Comparison of ENCODE assay signal across 8 cellular contexts in the genomic region with DNA sequence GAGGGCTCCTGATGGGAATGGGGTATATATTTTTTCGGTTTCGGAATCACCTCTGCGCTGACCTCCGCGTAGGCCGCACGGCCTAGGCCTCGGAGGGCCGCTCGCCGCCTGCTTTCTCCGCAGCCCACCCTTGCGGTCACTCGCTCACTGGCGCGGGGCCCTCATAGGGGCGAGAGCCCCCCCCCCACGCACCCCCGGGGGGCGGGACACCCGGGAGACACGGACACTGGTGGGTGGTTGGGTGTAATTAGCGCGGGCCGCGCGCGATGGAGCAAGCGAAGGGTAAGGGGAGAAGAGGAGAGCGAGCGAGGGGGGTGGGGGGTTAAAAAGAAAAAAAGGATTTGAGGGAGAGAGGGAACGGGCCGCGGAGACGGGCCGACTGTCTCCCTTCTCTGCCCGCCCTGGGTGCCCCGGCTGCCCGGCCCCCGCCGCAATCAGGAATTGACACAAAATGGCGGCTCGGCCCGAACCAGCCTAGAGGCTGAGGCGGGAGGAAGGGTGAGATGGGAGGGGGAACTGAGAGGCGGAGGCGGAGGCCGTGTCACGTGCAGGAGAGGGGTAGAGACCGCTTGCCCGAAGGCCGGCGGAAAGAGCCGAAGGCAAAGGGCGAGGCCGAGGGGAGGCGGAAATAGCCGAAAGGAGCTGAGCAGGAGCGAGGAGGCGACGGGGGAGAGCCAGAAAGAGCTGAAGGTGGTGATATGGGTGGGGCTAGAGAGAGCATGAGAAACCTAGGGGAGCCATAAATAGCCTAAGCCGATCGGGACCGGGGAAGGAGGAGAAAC. TPM values are rescaled to one million over a fixed set of nuclear protein-coding genes. Genes with fewer than 3 reads are reported as not detected.
DNase-seq lines count a peak whose midpoint lies in the region; ATAC-seq and TF ChIP-seq lines count a peak whose summit lies in the region.

No MANE protein-coding gene starts in this region.

- intact Hi-C loops in mammary epithelial cell (cut with micrococcal nuclease): loop anchor here (1.0 to 5.0 kb wide), 4 partner anchors 9 to 366 kb away; a partner anchor contains a TSS

- under 1% methylated on average over 23 of the region's 64 CpGs for WGBS in mammary epithelial cell (ENCODE audit: low coverage, missing lambda C conversion rate)

- in situ Hi-C loops in mammary epithelial cell (cut with MboI; ENCODE audit: low sequenced_read_pairs in 2 of 2): no loop called here

- H3K4me2 ChIP-seq in mammary epithelial cell (ENCODE audit: insufficient read depth, low read depth, low read length): peak overlapping the region; percentile 96

- BruUV-seq in mammary epithelial cell (replicated peaks; lab: Mats Ljungman, UMichigan): TSS peak; percentile 50

- POLR2A ChIA-PET in AG04449 (lab: Yijun Ruan, JAX): interaction anchor here (0.6 to 1.9 kb wide), 22 partner anchors 9 to 285 kb away, joined by 3 to 12 read pairs (median 4); a partner anchor contains a TSS

- dilution Hi-C loops in mammary epithelial cell (cut with HindIII; ENCODE audit: low sequenced_read_pairs): no loop called here

- peak; percentile 83 for ATAC-seq in GM18907 (IDR thresholded peaks at IDR 0.05; ENCODE audit: unreplicated experiment)
- ATAC-seq in HG03139 (IDR thresholded peaks at IDR 0.05; ENCODE audit: unreplicated experiment): peak; percentile 72

- H3K9me3 ChIP-seq in WERI-Rb-1 (ENCODE audit: severe bottlenecking): no peaks in the 10 kb centered on the region
- H3K9me3 ChIP-seq in mammary epithelial cell (replicated peaks; ENCODE audit: insufficient read depth, low read length): no peaks in the 10 kb centered on the region
- H3K9me3 ChIP-seq in iPS-18c (ENCODE audit: control insufficient read depth, insufficient read depth, low read length): peaks cover 2% of the 10 kb centered on the region
- H3K9me3 ChIP-seq in skeletal muscle tissue (ENCODE audit: control insufficient read depth in 3 of 3, low read length in 3 of 3): no peaks in the 10 kb centered on the region

- peak overlapping the region; percentile 100 for H3K27ac ChIP-seq in WERI-Rb-1
- H3K27ac ChIP-seq in mammary epithelial cell (ENCODE audit: insufficient read depth, low read depth, low read length): peak overlapping the region; percentile 99
- H3K27ac ChIP-seq in skeletal muscle tissue (ENCODE audit: low read depth, low read length): peak overlapping the region; percentile 100

- peak overlapping the region; percentile 73 for H2AFZ ChIP-seq in mammary epithelial cell (ENCODE audit: low read depth, low read length)

- H3K9ac ChIP-seq in mammary epithelial cell (ENCODE audit: insufficient read depth, low read length) (peak overlapping the region; percentile 100), skeletal muscle tissue (ENCODE audit: low read depth in 1 of 3, low read length in 3 of 3) (peak overlapping the region; percentile 100)

- no peaks in the 10 kb centered on the region for H4K20me1 ChIP-seq in mammary epithelial cell (ENCODE audit: insufficient read depth, low read length)

- DNase-seq in AG04449 (ENCODE audit: low read depth, low spot score) (peak; percentile 95), NCI-H2196 treated with DMSO at 0.1 percent for 48 hours (lab: John Stamatoyannopoulos, UW; ENCODE audit: unreplicated experiment) (peak; percentile 100), WERI-Rb-1 (peak; percentile 99), mammary epithelial cell (peak; percentile 99)

- CTCF ChIA-PET in AG04449 (lab: Yijun Ruan, JAX): interaction anchor here (1.0 to 2.8 kb wide), 7 partner anchors 10 to 132 kb away, joined by 3 to 22 read pairs (median 16); no protein-coding TSS in a partner anchor
- CTCF ChIA-PET in mammary epithelial cell (lab: Charles Lee; ENCODE audit: low non-redundant PET): interaction anchor here (0.6 to 0.8 kb wide), 5 partner anchors 8 to 236 kb away, joined by 3 to 6 read pairs (median 4); a partner anchor contains a TSS

- no peak for TF ChIP-seq CTCF in AG04449 (IDR thresholded peaks at IDR 0.05; ENCODE audit: insufficient read depth, low read length, missing control alignments)
- no peak for TF ChIP-seq CTCF in WERI-Rb-1 (IDR thresholded peaks at IDR 0.05; ENCODE audit: low read depth, low read length)
- TF ChIP-seq CTCF in mammary epithelial cell (conservative IDR thresholded peaks at IDR 0.05 in 1 of 2, IDR thresholded peaks at IDR 0.05 in 1 of 2; ENCODE audit: extremely low read depth in 1 of 2, insufficient read depth in 1 of 2, low read depth in 1 of 2, low read length in 2 of 2): no peak

- H3K4me1 ChIP-seq in mammary epithelial cell (ENCODE audit: insufficient read depth, low read length) (peaks cover 24% of the 10 kb centered on the region), skeletal muscle tissue (ENCODE audit: control insufficient read depth in 3 of 3, insufficient read depth in 3 of 3, low read length in 3 of 3) (peaks cover 18 to 37% (median 33%) of the 10 kb centered on the region in 3 donors)

- H3K36me3 ChIP-seq in WERI-Rb-1: peaks cover 16% of the 10 kb centered on the region
- peaks cover 3% of the 10 kb centered on the region for H3K36me3 ChIP-seq in mammary epithelial cell (ENCODE audit: insufficient read depth, low read length)
- no peaks in the 10 kb centered on the region for H3K36me3 ChIP-seq in skeletal muscle tissue (ENCODE audit: control insufficient read depth in 3 of 3, insufficient read depth in 3 of 3, low read length in 3 of 3)

- H3K4me3 ChIP-seq in AG04449 (ENCODE audit: low read depth, low read length) (peak overlapping the region; percentile 86), WERI-Rb-1 (ENCODE audit: low read depth, low read length) (peak overlapping the region; percentile 97), mammary epithelial cell (replicated peaks in 1 of 3; ENCODE audit: insufficient read depth in 1 of 3, low read depth in 2 of 3, low read length in 3 of 3) (peak overlapping the region; percentile 77 to 96 (median 81)), iPS-18c (ENCODE audit: insufficient read depth, low read depth, low read length) (peak overlapping the region; percentile 89), skeletal muscle tissue (ENCODE audit: low read length in 3 of 3) (peak overlapping the region; percentile 84 to 97 (median 90))

- H3K79me2 ChIP-seq in mammary epithelial cell (ENCODE audit: insufficient read depth, low read length): peaks cover 41% of the 10 kb centered on the region

- H3K27me3 ChIP-seq in WERI-Rb-1 (ENCODE audit: insufficient read depth, low read depth, severe bottlenecking) (no peaks in the 10 kb centered on the region), mammary epithelial cell (ENCODE audit: insufficient read depth, low read length) (no peaks in the 10 kb centered on the region), skeletal muscle tissue (ENCODE audit: control insufficient read depth in 3 of 3, insufficient read depth in 3 of 3, low read length in 3 of 3) (no peaks in the 10 kb centered on the region)

RNA-seq across cellular contexts. Expression of a gene that starts 0.7 kb away (rescaled TPM):
- total RNA-seq in mammary epithelial cell (10 to 100 TPM; 13.8 to 57.8 TPM), skeletal muscle tissue (14.6 TPM)
- polyA plus RNA-seq in mammary epithelial cell: 10.0 TPM
- polyA minus RNA-seq in mammary epithelial cell: 36.8 TPM

RNA-seq across cellular contexts. Expression of a gene that starts 17.8 kb away (rescaled TPM):
- total RNA-seq in mammary epithelial cell (100 to 1,000 TPM in 1 of 2 donors, 10 to 100 TPM in 1; 62.0 to 106 TPM), skeletal muscle tissue (71.0 TPM)
- 107 TPM for polyA plus RNA-seq in mammary epithelial cell
- 52.1 TPM for polyA minus RNA-seq in mammary epithelial cell

Comparison
In these comparisons a context has a peak if more than half of its experiments do, and no peak if none do; other contexts are left out.
1. Peak in every context shown above with its lines: DNase-seq, ATAC-seq, H3K4me3 ChIP-seq and H3K27ac ChIP-seq.